ENCODE assay signal across 2 cellular contexts in genomic region chr20:3409417-3409816, GRCh38.
TF ChIP-seq lines count a peak whose summit lies in the region.

No MANE protein-coding gene starts in this region.

TF ChIP-seq in GM23338, 12 proteins besides CTCF, POLR2A, EP300 and RAD21:
- TF ChIP-seq ETS1 (IDR thresholded peaks at IDR 0.05): no peak
- TF ChIP-seq ZNF462 (CRISPR knock-in tag; IDR thresholded peaks at IDR 0.05): no peak
- no peak for TF ChIP-seq NANOG (IDR thresholded peaks at IDR 0.05; ENCODE audit: borderline replicate concordance)
- TF ChIP-seq JUNB (IDR thresholded peaks at IDR 0.05; ENCODE audit: unreplicated experiment): no peak
- TF ChIP-seq ZNF331 (CRISPR knock-in tag; IDR thresholded peaks at IDR 0.05; ENCODE audit: low read depth): no peak
- no peak for TF ChIP-seq EZH2phosphoT487 (IDR thresholded peaks at IDR 0.05; ENCODE audit: unreplicated experiment)
- TF ChIP-seq EZH2 (IDR thresholded peaks at IDR 0.05; ENCODE audit: low read depth, unreplicated experiment): no peak
- no peak for TF ChIP-seq ZNF114 (CRISPR knock-in tag; IDR thresholded peaks at IDR 0.05)
- no peak for TF ChIP-seq POLR2AphosphoS5 (IDR thresholded peaks at IDR 0.05; ENCODE audit: low read depth)
- no peak for TF ChIP-seq CREB1 (CRISPR knock-in tag; IDR thresholded peaks at IDR 0.05; ENCODE audit: low read depth)

TF ChIP-seq in endothelial cell of umbilical vein, 7 proteins besides CTCF, POLR2A, EP300 and RAD21 (continued from another document):
- TF ChIP-seq FOS (IDR thresholded peaks at IDR 0.05; ENCODE audit: borderline replicate concordance, insufficient read depth, low read length): no peak
- no peak for TF ChIP-seq JUN (IDR thresholded peaks at IDR 0.05; ENCODE audit: borderline replicate concordance, insufficient read depth, insufficient read length, low read depth)
- no peak for TF ChIP-seq POLR2AphosphoS5 (IDR thresholded peaks at IDR 0.05; ENCODE audit: insufficient read depth, low read depth, low read length)
- TF ChIP-seq MYC (IDR thresholded peaks at IDR 0.05; ENCODE audit: low read depth, low read length): no peak
- TF ChIP-seq GATA2 (IDR thresholded peaks at IDR 0.05; ENCODE audit: insufficient read depth, insufficient read length, low read depth, low read length): no peak
- TF ChIP-seq EZH2 (IDR thresholded peaks at IDR 0.05; ENCODE audit: borderline replicate concordance, low read depth, low read length, severe bottlenecking): no peak
